In the genomic region with DNA sequence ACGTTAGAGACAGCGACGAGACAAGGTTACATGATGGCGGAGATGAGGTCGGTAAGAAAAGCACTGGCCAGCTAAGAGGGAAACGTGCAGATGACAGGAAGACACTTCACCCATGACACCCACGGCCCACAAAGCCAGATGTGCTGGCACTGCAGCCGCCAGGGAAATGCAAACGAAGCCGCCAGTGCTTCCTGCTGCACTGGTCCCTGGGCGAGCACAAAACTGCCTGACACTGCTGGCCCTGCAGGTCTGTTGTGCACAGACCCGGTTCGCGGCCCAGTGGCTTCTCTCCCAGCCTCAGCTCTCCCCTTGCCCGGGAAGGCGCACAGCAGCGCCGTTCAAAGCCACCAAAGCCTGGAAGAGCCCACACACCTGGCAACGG, we compare ENCODE assay signal across 12 cellular contexts. TPM values are rescaled to one million over a fixed set of nuclear protein-coding genes. Genes with fewer than 3 reads are reported as not detected.
DNase-seq lines count a peak whose midpoint lies in the region; ATAC-seq, FAIRE-seq and TF ChIP-seq lines count a peak whose summit lies in the region.
"Had no signal": no experiment of that assay in that cellular context is flagged by ENCODE, and none has a peak within 500 bp of the region (broad histone marks: within the 10 kb centered on the region; RNA-seq: fewer than 3 reads in every experiment).

No MANE protein-coding gene starts in this region.

- H3K9ac ChIP-seq in kidney (ENCODE audit: low read length in 2 of 2) (no peak overlapping the region), trophoblast cell (ENCODE audit: low read length) (no peak overlapping the region)

- no peak overlapping the region for H4K8ac ChIP-seq in trophoblast cell (ENCODE audit: low read depth, low read length)

- no peak for FAIRE-seq in kidney (lab: Jason Lieb, UNC)

- CTCF ChIA-PET in activated CD4-positive, alpha-beta memory T cell treated with anti-CD3 and anti-CD28 coated beads for 36 hours (lab: Charles Lee), result interaction anchor here (1.1 to 2.0 kb wide), 6 partner anchors 8 to 55 kb away, joined by 3 to 7 read pairs (median 4); a partner anchor contains a TSS
- CTCF ChIA-PET in Calu3 (lab: Charles Lee), result no interaction called here

- H3K9me3 ChIP-seq in kidney (ENCODE audit: control insufficient read depth in 1 of 2, low read length in 2 of 2) (no peaks in the 10 kb centered on the region), trophoblast cell (ENCODE audit: insufficient read depth, low read depth, low read length) (no peaks in the 10 kb centered on the region)
- H3K9me3 ChIP-seq: tibial artery had no signal

- H4K91ac ChIP-seq in trophoblast cell (ENCODE audit: low read depth, low read length), result no peak overlapping the region

- in situ Hi-C loops in brain microvascular endothelial cell (cut with HindIII; ENCODE audit: low pct_ligation_motif_present, low sequenced_read_pairs), result no loop called here

- no peaks in the 10 kb centered on the region for H3K79me2 ChIP-seq in trophoblast cell (ENCODE audit: control insufficient read depth, insufficient read depth, low read length, poor library complexity)

- TF ChIP-seq CTCF in GM06990 (IDR thresholded peaks at IDR 0.05; ENCODE audit: insufficient read depth, low read length, poor library complexity, severe bottlenecking) (no peak), brain microvascular endothelial cell (IDR thresholded peaks at IDR 0.05; ENCODE audit: low read depth, low read length, missing control alignments) (no peak), kidney (IDR thresholded peaks at IDR 0.05; ENCODE audit: borderline replicate concordance, extremely low read depth, insufficient read depth) (no peak), Calu3 (IDR thresholded peaks at IDR 0.05; ENCODE audit: unreplicated experiment) (no peak)

- ATAC-seq in HG03045 (IDR thresholded peaks at IDR 0.05; ENCODE audit: unreplicated experiment), result peak; percentile 41

- POLR2A ChIA-PET in activated CD4-positive, alpha-beta memory T cell treated with anti-CD3 and anti-CD28 coated beads for 36 hours (lab: Charles Lee), result no interaction called here

- no peak overlapping the region for H3K27ac ChIP-seq in brain microvascular endothelial cell
- no peak overlapping the region for H3K27ac ChIP-seq in kidney (ENCODE audit: low read depth in 2 of 2, low read length in 2 of 2)
- no peak overlapping the region for H3K27ac ChIP-seq in trophoblast cell (ENCODE audit: low read depth, low read length)
- H3K27ac ChIP-seq: tibial artery had no signal

- no peaks in the 10 kb centered on the region for H3K27me3 ChIP-seq in GM06990 (replicated peaks; ENCODE audit: control insufficient read depth, insufficient read depth, low read length)
- no peaks in the 10 kb centered on the region for H3K27me3 ChIP-seq in brain microvascular endothelial cell (replicated peaks)
- H3K27me3 ChIP-seq in trophoblast cell (ENCODE audit: insufficient read depth, low read length), result no peaks in the 10 kb centered on the region
- H3K27me3 ChIP-seq: tibial artery had no signal

- H3K4ac ChIP-seq in trophoblast cell (ENCODE audit: low read depth, low read length), result no peak overlapping the region

- DNase-seq in GM06990 (ENCODE audit: extremely low read depth, insufficient read length) (peak; percentile 72), GM19238 (ENCODE audit: insufficient read length, low spot score) (peak; percentile 74), brain microvascular endothelial cell (no peak), kidney (no peak), Calu3 (no peak), trophoblast cell (no peak)
- DNase-seq in activated CD4-positive, alpha-beta memory T cell treated with anti-CD3 and anti-CD28 coated beads for 36 hours, result peak; percentile 57

- H3K18ac ChIP-seq in trophoblast cell (ENCODE audit: low read length), result no peak overlapping the region

- no peaks in the 10 kb centered on the region for H3K79me1 ChIP-seq in trophoblast cell (ENCODE audit: low read length)

- no peak overlapping the region for H2BK12ac ChIP-seq in trophoblast cell (ENCODE audit: low read length)

- H3K4me3 Mint-ChIP-seq in activated CD4-positive, alpha-beta memory T cell treated with anti-CD3 and anti-CD28 coated beads for 36 hours, result peak overlapping the region; percentile 44
- no peak overlapping the region for H3K4me3 Mint-ChIP-seq in Calu3 (ENCODE audit: low read depth, unreplicated experiment)

- BruUV-seq in Calu3 (replicated peaks; lab: Mats Ljungman, UMichigan), result no TSS peak

- intact Hi-C loops in activated CD4-positive, alpha-beta memory T cell treated with anti-CD3 and anti-CD28 coated beads for 36 hours (cut with micrococcal nuclease), result no loop called here
- intact Hi-C loops in kidney (cut with DNase I) (no loop called here), Calu3 (cut with micrococcal nuclease; ENCODE audit: unreplicated experiment) (no loop called here)

- H3K4me3 ChIP-seq in GM06990 (replicated peaks; ENCODE audit: low read depth, low read length) (peak overlapping the region; percentile 43), brain microvascular endothelial cell (ENCODE audit: low read depth, low read length) (no peak overlapping the region), kidney (ENCODE audit: low read length in 2 of 2) (no peak overlapping the region), trophoblast cell (ENCODE audit: low read depth, low read length) (no peak overlapping the region)
- H3K4me3 ChIP-seq: K562, tibial artery had no signal

- no peak overlapping the region for H2AK5ac ChIP-seq in trophoblast cell (ENCODE audit: low read length)

- H3K9me3 Mint-ChIP-seq in activated CD4-positive, alpha-beta memory T cell treated with anti-CD3 and anti-CD28 coated beads for 36 hours, result no peaks in the 10 kb centered on the region
- no peaks in the 10 kb centered on the region for H3K9me3 Mint-ChIP-seq in Calu3 (ENCODE audit: low read depth, unreplicated experiment)

- peaks cover 30% of the 10 kb centered on the region for H3K4me1 Mint-ChIP-seq in activated CD4-positive, alpha-beta memory T cell treated with anti-CD3 and anti-CD28 coated beads for 36 hours (ENCODE audit: low read depth)
- peaks cover 12% of the 10 kb centered on the region for H3K4me1 Mint-ChIP-seq in Calu3 (ENCODE audit: low read depth, unreplicated experiment)

- peaks cover 22% of the 10 kb centered on the region for H3K36me3 ChIP-seq in GM06990 (ENCODE audit: control insufficient read depth, insufficient read depth, low read length)
- peaks cover 4% of the 10 kb centered on the region for H3K36me3 ChIP-seq in brain microvascular endothelial cell (replicated peaks)
- peaks cover 0 to 8% of the 10 kb centered on the region in 2 donors for H3K36me3 ChIP-seq in kidney (ENCODE audit: control insufficient read depth in 1 of 2, insufficient read depth in 2 of 2, low read length in 2 of 2)
- peaks cover 0 to 5% of the 10 kb centered on the region in 2 experiments for H3K36me3 ChIP-seq in trophoblast cell (ENCODE audit: control insufficient read depth in 1 of 2, insufficient read depth in 2 of 2, low read length in 2 of 2)

- peaks cover 29% of the 10 kb centered on the region for H3K36me3 Mint-ChIP-seq in activated CD4-positive, alpha-beta memory T cell treated with anti-CD3 and anti-CD28 coated beads for 36 hours
- peaks cover 13% of the 10 kb centered on the region for H3K36me3 Mint-ChIP-seq in Calu3 (ENCODE audit: insufficient read depth, unreplicated experiment)

- no peak overlapping the region for H2BK5ac ChIP-seq in trophoblast cell (ENCODE audit: low read depth, low read length, poor library complexity)

- H3K23ac ChIP-seq in trophoblast cell (ENCODE audit: low read length), result no peak overlapping the region

- H3K27ac Mint-ChIP-seq in activated CD4-positive, alpha-beta memory T cell treated with anti-CD3 and anti-CD28 coated beads for 36 hours, result peak overlapping the region; percentile 82
- no peak overlapping the region for H3K27ac Mint-ChIP-seq in Calu3 (ENCODE audit: unreplicated experiment)

- H3K4me2 ChIP-seq in trophoblast cell (ENCODE audit: low read length), result no peak overlapping the region

- no peaks in the 10 kb centered on the region for H3K27me3 Mint-ChIP-seq in activated CD4-positive, alpha-beta memory T cell treated with anti-CD3 and anti-CD28 coated beads for 36 hours
- H3K27me3 Mint-ChIP-seq in Calu3 (ENCODE audit: unreplicated experiment), result no peaks in the 10 kb centered on the region

- H3K14ac ChIP-seq in trophoblast cell (ENCODE audit: low read length), result no peak overlapping the region

- no peak overlapping the region for H2BK120ac ChIP-seq in trophoblast cell (ENCODE audit: insufficient read depth, low read length, poor library complexity)

- no CpG with 5 or more reads among the region's 19 CpGs for WGBS in trophoblast cell (ENCODE audit: extremely low coverage, insufficient coverage, insufficient read length)

- no peak overlapping the region for H2AFZ ChIP-seq in trophoblast cell (ENCODE audit: insufficient read depth, low read length, poor library complexity)

- H3K4me1 ChIP-seq in kidney (ENCODE audit: control insufficient read depth in 1 of 2, insufficient read depth in 1 of 2, low read depth in 1 of 2, low read length in 2 of 2) (no peaks in the 10 kb centered on the region), trophoblast cell (ENCODE audit: control insufficient read depth in 1 of 2, insufficient read depth in 2 of 2, low read length in 2 of 2) (peaks cover 0 to 1% of the 10 kb centered on the region in 2 experiments)
- H3K4me1 ChIP-seq: tibial artery had no signal

- H4K12ac ChIP-seq in trophoblast cell (ENCODE audit: low read depth, low read length), result no peak overlapping the region

RNA-seq across cellular contexts. Expression of a gene that starts 20.3 kb away (rescaled TPM):
- 10 to 100 TPM; 19.0 to 19.4 TPM for total RNA-seq in activated CD4-positive, alpha-beta memory T cell treated with anti-CD3 and anti-CD28 coated beads for 36 hours
- total RNA-seq in kidney, result 10.1 TPM
- polyA plus RNA-seq in kidney (ENCODE audit: insufficient read depth, low read depth, low replicate concordance), result 4.0 TPM
- 18.9 and 20.5 TPM in 2 replicates for total RNA-seq in Calu3 (2022)
- 3.9 and 4.3 TPM in 2 replicates for polyA plus RNA-seq in trophoblast cell (2013)

RNA-seq across cellular contexts. Expression of a gene that starts 20.4 kb away (rescaled TPM):
- total RNA-seq in activated CD4-positive, alpha-beta memory T cell treated with anti-CD3 and anti-CD28 coated beads for 36 hours, result not detected
- total RNA-seq in kidney, result not detected
- polyA plus RNA-seq in kidney (ENCODE audit: insufficient read depth, low read depth, low replicate concordance), result not detected
- not detected in 2 replicates for total RNA-seq in Calu3 (2022)
- 0.01 TPM in 2 replicates for polyA plus RNA-seq in trophoblast cell (2013)
- total RNA-seq: sciatic nerve; T-helper 1 cell treated with Interleukin-12 subunit alpha and Interleukin-12 subunit beta and Interleukin-4 antibody, amounts not matched to agents 30 ng/mL and 1 ng/mL, for 36 hours had no signal
- polyA plus RNA-seq: K562 had no signal

Comparison
In these comparisons a context has a peak if more than half of its experiments do, and no peak if none do; other contexts are left out.
1. DNase-seq: peak in GM06990 (single experiment), GM19238 (single experiment) and activated CD4-positive, alpha-beta memory T cell treated with anti-CD3 and anti-CD28 coated beads for 36 hours (single experiment); none in brain microvascular endothelial cell (single experiment), kidney (single experiment), Calu3 (single experiment) and trophoblast cell (0 of 2).